In the genomic region with DNA sequence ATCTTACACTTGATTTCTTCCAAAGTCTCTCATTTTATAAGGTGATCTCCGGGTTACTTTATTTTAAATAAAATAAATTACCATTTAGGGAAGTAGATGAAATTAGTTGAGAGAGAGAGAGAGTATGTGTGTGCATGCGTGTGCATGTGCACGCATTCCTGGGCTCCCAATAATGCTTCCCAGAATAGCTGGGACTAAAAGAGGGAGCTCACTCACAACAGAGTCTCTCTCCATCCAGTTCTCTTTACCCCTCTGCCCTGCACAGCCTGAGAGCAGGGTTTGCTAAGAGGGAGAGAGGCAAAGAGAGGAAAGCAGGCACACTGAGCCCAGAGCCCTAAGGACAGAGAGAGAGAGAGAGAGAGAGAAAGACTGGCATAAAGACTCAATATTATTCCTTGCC, we compare ENCODE assay signal across 25 cellular contexts. TPM values are rescaled to one million over a fixed set of nuclear protein-coding genes. Genes with fewer than 3 reads are reported as not detected.
"Had no signal": no experiment of that assay in that cellular context is flagged by ENCODE, and none has a peak within 500 bp of the region (broad histone marks: within the 10 kb centered on the region; RNA-seq: fewer than 3 reads in every experiment).

No MANE protein-coding gene starts in this region.

- ATAC-seq: left colon; left lung; mucosa of descending colon; naive thymus-derived CD8-positive, alpha-beta T cell; sciatic nerve; stimulated activated memory B cell treated with anti-CD40 and anti-IgM and Interleukin-4, amounts not matched to agents 10 μg/mL and 1 μg/mL and 100 μg/mL, for 72 hours; stimulated activated naive CD8-positive, alpha-beta T cell treated with anti-CD3 and anti-CD28 coated beads, Interleukin-15, amount 100 ng/mL, for 72 hours had no signal

- H3K27ac ChIP-seq: left lung, neutrophil, parathyroid adenoma, right atrium auricular region, spleen, tibial nerve, uterus had no signal

- FAIRE-seq: small intestine had no signal

- H3K9ac ChIP-seq: parathyroid adenoma had no signal

- DNase-seq: glutamatergic neuron; hippocampal formation; left colon; left lung; midbrain; mucosa of descending colon; naive thymus-derived CD8-positive, alpha-beta T cell; occipital lobe; small intestine; spleen; stimulated activated CD4-positive, alpha-beta T cell treated with anti-CD3 and anti-CD28 coated beads, Interleukin-4, amount 100 ng/mL, for 24 hours; stimulated activated naive CD4-positive, alpha-beta T cell treated with Interleukin-2 at 50 U/mL for 16 hours; stimulated activated naive CD8-positive, alpha-beta T cell treated with anti-CD3 and anti-CD28 coated beads, Interleukin-15, amount 100 ng/mL, for 72 hours; substantia nigra; uterus had no signal

- H3K4me3 ChIP-seq: left lung, mucosa of descending colon, right atrium auricular region, spleen, tibial nerve, uterus had no signal

- H3K4me1 ChIP-seq: left lung, parathyroid adenoma, right atrium auricular region, spleen, tibial nerve, uterus had no signal

- H3K9me3 Mint-ChIP-seq: memory B cell; nephron; stimulated activated memory B cell treated with anti-CD40 and anti-IgM and Interleukin-4, amounts not matched to agents 10 μg/mL and 1 μg/mL and 100 μg/mL, for 72 hours; stimulated activated naive CD8-positive, alpha-beta T cell treated with anti-CD3 and anti-CD28 coated beads, Interleukin-15, amount 100 ng/mL, for 72 hours; type B pancreatic cell had no signal

- H3K36me3 Mint-ChIP-seq: memory B cell; naive thymus-derived CD8-positive, alpha-beta T cell; stimulated activated memory B cell treated with anti-CD40 and anti-IgM and Interleukin-4, amounts not matched to agents 10 μg/mL and 1 μg/mL and 100 μg/mL, for 72 hours; type B pancreatic cell had no signal

- H3K79me2 ChIP-seq: parathyroid adenoma had no signal

- H3K27me3 ChIP-seq: right atrium auricular region, tibial nerve, uterus had no signal

- H3K9me3 ChIP-seq: left lung, mucosa of descending colon, neutrophil, right atrium auricular region, spleen, tibial nerve, uterus had no signal

- H3K36me3 ChIP-seq: left lung, neutrophil, right atrium auricular region, spleen, tibial nerve, uterus had no signal

- H3K4me3 Mint-ChIP-seq: memory B cell; naive thymus-derived CD8-positive, alpha-beta T cell; nephron; neural crest cell; stimulated activated memory B cell treated with anti-CD40 and anti-IgM and Interleukin-4, amounts not matched to agents 10 μg/mL and 1 μg/mL and 100 μg/mL, for 72 hours; stimulated activated naive CD8-positive, alpha-beta T cell treated with anti-CD3 and anti-CD28 coated beads, Interleukin-15, amount 100 ng/mL, for 72 hours; type B pancreatic cell had no signal

- H2AFZ ChIP-seq: parathyroid adenoma had no signal

- H3K4me1 Mint-ChIP-seq: memory B cell; naive thymus-derived CD8-positive, alpha-beta T cell; stimulated activated memory B cell treated with anti-CD40 and anti-IgM and Interleukin-4, amounts not matched to agents 10 μg/mL and 1 μg/mL and 100 μg/mL, for 72 hours; stimulated activated naive CD8-positive, alpha-beta T cell treated with anti-CD3 and anti-CD28 coated beads, Interleukin-15, amount 100 ng/mL, for 72 hours had no signal

- H3K27ac Mint-ChIP-seq: memory B cell; nephron; stimulated activated memory B cell treated with anti-CD40 and anti-IgM and Interleukin-4, amounts not matched to agents 10 μg/mL and 1 μg/mL and 100 μg/mL, for 72 hours; stimulated activated naive CD8-positive, alpha-beta T cell treated with anti-CD3 and anti-CD28 coated beads, Interleukin-15, amount 100 ng/mL, for 72 hours; type B pancreatic cell had no signal

RNA-seq across cellular contexts. Expression of gene FJX1, which starts 33.0 kb away (rescaled TPM):
- total RNA-seq: naive thymus-derived CD8-positive, alpha-beta T cell had no signal
